In genomic region chr9:121699271-121700164, GRCh38 we compare ENCODE assay signal across 8 cellular contexts. TPM values are rescaled to one million over a fixed set of nuclear protein-coding genes. Genes with fewer than 3 reads are reported as not detected.
A peak's percentile ranks its signal among the peaks of the same experiment; 100 is the strongest.
DNase-seq lines count a peak whose midpoint lies in the region; ATAC-seq and TF ChIP-seq lines count a peak whose summit lies in the region.

No MANE protein-coding gene starts in this region.

- peak overlapping the region; percentile 52 to 55 for H3K4me3 ChIP-seq in left lung

- peaks cover 0 to 67% of the 10 kb centered on the region in 2 donors for H3K27me3 ChIP-seq in left lung

- H3K27ac ChIP-seq in caudate nucleus (ENCODE audit: low read depth, low read length) (peak overlapping the region; percentile 79), left lung (peak overlapping the region; percentile 67 to 69)

- DNase-seq in activated T-cell treated with anti-CD3 and anti-CD28 coated beads for 24 hours (ENCODE audit: low read depth) (peak; percentile 17), activated T-cell treated with anti-CD3 and anti-CD28 coated beads for 4 hours (no peak), SKM-1 treated with dmso at 0.1 percent for 144 hours (lab: John Stamatoyannopoulos, UW; ENCODE audit: unreplicated experiment) (peak; percentile 39), caudate nucleus (lab: John Stamatoyannopoulos, UW) (peak in 3 of 61 donors; percentile 21 to 49 (median 42)), left lung (peak; percentile 63 to 88), HPDE6-E6E7 (ENCODE audit: extremely low spot score) (no peak)
- DNase-seq in stimulated activated CD8-positive, alpha-beta memory T cell treated with anti-CD3 and anti-CD28 coated beads, Interleukin-2, amount 100 ng/mL, for 48 hours (ENCODE audit: low read depth in 2 of 2) = peak; percentile 44 to 51

- no peaks in the 10 kb centered on the region for H3K9me3 ChIP-seq in left lung

- ATAC-seq in HG02981 (IDR thresholded peaks at IDR 0.05; ENCODE audit: unreplicated experiment) (peak; percentile 47), left lung (peak; percentile 25)

- H3K36me3 ChIP-seq in left lung = no peaks in the 10 kb centered on the region

- peaks cover 15 to 28% of the 10 kb centered on the region in 2 donors for H3K4me1 ChIP-seq in left lung

- intact Hi-C loops in left lung (cut with DNase I) = no loop called here

- no peak for TF ChIP-seq CTCF in left lung (IDR thresholded peaks at IDR 0.05)

RNA-seq across cellular contexts. Expression of gene DAB2IP, which starts 48.1 kb away (rescaled TPM):
- 10 to 100 TPM; 50.3 to 53.4 TPM for total RNA-seq in left lung

Comparison
In these comparisons a context has a peak if more than half of its experiments do, and no peak if none do; other contexts are left out.
1. DNase-seq: peak in activated T-cell treated with anti-CD3 and anti-CD28 coated beads for 24 hours (single experiment), SKM-1 treated with dmso at 0.1 percent for 144 hours (single experiment), left lung (2 of 2) and stimulated activated CD8-positive, alpha-beta memory T cell treated with anti-CD3 and anti-CD28 coated beads, Interleukin-2, amount 100 ng/mL, for 48 hours (2 of 2); none in activated T-cell treated with anti-CD3 and anti-CD28 coated beads for 4 hours (single experiment) and HPDE6-E6E7 (single experiment).